Comparison of ENCODE assay signal across 24 cellular contexts in genomic region chr1:30526652-30527345, GRCh38.
DNase-seq lines count a peak whose midpoint lies in the region; ATAC-seq and TF ChIP-seq lines count a peak whose summit lies in the region.
"Had no signal": no experiment of that assay in that cellular context is flagged by ENCODE, and none has a peak within 500 bp of the region (broad histone marks: within the 10 kb centered on the region; RNA-seq: fewer than 3 reads in every experiment).

No MANE protein-coding gene starts in this region.

- H3K4me3 ChIP-seq in spleen, result no peak overlapping the region
- no peak overlapping the region for H3K4me3 ChIP-seq in lower lobe of right lung
- H3K4me3 ChIP-seq: BLaER1, dorsolateral prefrontal cortex, neural progenitor cell, uterus had no signal

- H3K27ac Mint-ChIP-seq in activated CD4-positive, alpha-beta T cell treated with anti-CD3 and anti-CD28 coated beads, Interleukin-2, amount 10 ng/mL, durations not matched to agents 7 days and 5 days, result no peak overlapping the region
- H3K27ac Mint-ChIP-seq: mesothelial cell of epicardium had no signal

- no peaks in the 10 kb centered on the region for H3K9me3 Mint-ChIP-seq in activated CD4-positive, alpha-beta T cell treated with anti-CD3 and anti-CD28 coated beads, Interleukin-2, amount 10 ng/mL, durations not matched to agents 7 days and 5 days
- H3K9me3 Mint-ChIP-seq: neural progenitor cell had no signal

- intact Hi-C loops in spleen (cut with DNase I; ENCODE audit: low total_unique reads), result no loop called here
- intact Hi-C loops in lower lobe of right lung (cut with DNase I), result no loop called here

- no peaks in the 10 kb centered on the region for H3K36me3 ChIP-seq in spleen
- H3K36me3 ChIP-seq in lower lobe of right lung, result no peaks in the 10 kb centered on the region
- H3K36me3 ChIP-seq: BLaER1, neural progenitor cell, uterus had no signal

- H3K27me3 ChIP-seq in spleen (replicated peaks in 1 of 7), result peaks cover 0 to 48% (median 0%) of the 10 kb centered on the region in 7 donors
- peaks cover 9% of the 10 kb centered on the region for H3K27me3 ChIP-seq in lower lobe of right lung (ENCODE audit: low read depth)
- H3K27me3 ChIP-seq: BLaER1, foreskin keratinocyte, neural progenitor cell, uterus had no signal

- peak; percentile 41 for DNase-seq in activated effector memory CD4-positive, alpha-beta T cell treated with anti-CD3 and anti-CD28 coated beads, Interleukin-2, amount 50 U/mL, for 16 hours
- no peak for DNase-seq in activated effector memory CD4-positive, alpha-beta T cell treated with Interleukin-2 at 50 U/mL for 16 hours
- DNase-seq in left lobe of liver (ENCODE audit: low spot score) (peak; percentile 24), spleen (peak; percentile 43), lower lobe of right lung (no peak), mucosa of gallbladder (ENCODE audit: low spot score) (no peak)
- no peak for DNase-seq in activated CD4-positive, alpha-beta T cell treated with anti-CD3 and anti-CD28 coated beads, Interleukin-2, amount 10 ng/mL, durations not matched to agents 7 days and 5 days
- DNase-seq: activated gamma-delta T cell treated with Interleukin-2 at 50 U/mL for 16 hours; erythroblast; hypothalamus; MV-4-11; NCI-H2029 treated with DMSO at 0.1 percent for 48 hours; NCI-H446 treated with DMSO at 0.1 percent for 48 hours; retina; stimulated activated CD4-positive, alpha-beta T cell treated with anti-CD3 and anti-CD28 coated beads, Interleukin-15, amount 100 ng/mL, for 24 hours; T1000 had no signal

- H3K9me3 ChIP-seq in spleen (no peaks in the 10 kb centered on the region), lower lobe of right lung (no peaks in the 10 kb centered on the region)
- H3K9me3 ChIP-seq: BLaER1, uterus had no signal

- TF ChIP-seq CTCF in VCaP (conservative IDR thresholded peaks at IDR 0.05), result no peak
- no peak for TF ChIP-seq CTCF in spleen (IDR thresholded peaks at IDR 0.05 in 8 of 11, conservative IDR thresholded peaks at IDR 0.05 in 3 of 11)
- TF ChIP-seq CTCF in lower lobe of right lung (IDR thresholded peaks at IDR 0.05), result no peak

- ATAC-seq in left lobe of liver (no peak), lower lobe of right lung (no peak)

- no peaks in the 10 kb centered on the region for H3K36me3 Mint-ChIP-seq in activated CD4-positive, alpha-beta T cell treated with anti-CD3 and anti-CD28 coated beads, Interleukin-2, amount 10 ng/mL, durations not matched to agents 7 days and 5 days (ENCODE audit: low read depth)
- H3K36me3 Mint-ChIP-seq: mesothelial cell of epicardium, neural progenitor cell had no signal

- no peaks in the 10 kb centered on the region for H3K4me1 Mint-ChIP-seq in activated CD4-positive, alpha-beta T cell treated with anti-CD3 and anti-CD28 coated beads, Interleukin-2, amount 10 ng/mL, durations not matched to agents 7 days and 5 days

- H3K27ac ChIP-seq in VCaP, result peak overlapping the region; percentile 35
- peak overlapping the region in 7 of 8 donors; percentile 55 to 79 (median 65) for H3K27ac ChIP-seq in spleen
- no peak overlapping the region for H3K27ac ChIP-seq in lower lobe of right lung
- H3K27ac ChIP-seq: BLaER1, dorsolateral prefrontal cortex, KMS-11, neural progenitor cell, uterus had no signal

- no peak for TF ChIP-seq POLR2A in spleen (IDR thresholded peaks at IDR 0.05)

- WGBS in spleen, 5 donors, result 41 to 49% (median 47%) methylated on average over 5 to 6 of the region's 6 CpGs

- POLR2A ChIA-PET in activated CD4-positive, alpha-beta T cell treated with anti-CD3 and anti-CD28 coated beads, Interleukin-2, amount 10 ng/mL, durations not matched to agents 7 days and 5 days (lab: Charles Lee), result no interaction called here

- CTCF ChIA-PET in activated CD4-positive, alpha-beta T cell treated with anti-CD3 and anti-CD28 coated beads, Interleukin-2, amount 10 ng/mL, durations not matched to agents 7 days and 5 days (lab: Charles Lee), result no interaction called here

- H3K4me1 ChIP-seq in spleen (peaks cover 0 to 20% (median 11%) of the 10 kb centered on the region in 6 donors), lower lobe of right lung (peaks cover 14% of the 10 kb centered on the region)
- H3K4me1 ChIP-seq: BLaER1, neural progenitor cell, uterus had no signal

- no peak overlapping the region for H3K4me3 Mint-ChIP-seq in activated CD4-positive, alpha-beta T cell treated with anti-CD3 and anti-CD28 coated beads, Interleukin-2, amount 10 ng/mL, durations not matched to agents 7 days and 5 days
- H3K4me3 Mint-ChIP-seq: mesothelial cell of epicardium, neural progenitor cell had no signal

- H3K27me3 Mint-ChIP-seq in activated CD4-positive, alpha-beta T cell treated with anti-CD3 and anti-CD28 coated beads, Interleukin-2, amount 10 ng/mL, durations not matched to agents 7 days and 5 days, result peaks cover 10% of the 10 kb centered on the region

Comparison
In these comparisons a context has a peak if more than half of its experiments do, and no peak if none do; other contexts are left out.
1. DNase-seq: peak in activated effector memory CD4-positive, alpha-beta T cell treated with anti-CD3 and anti-CD28 coated beads, Interleukin-2, amount 50 U/mL, for 16 hours (single experiment), left lobe of liver (single experiment) and spleen (single experiment); none in activated effector memory CD4-positive, alpha-beta T cell treated with Interleukin-2 at 50 U/mL for 16 hours (single experiment), activated CD4-positive, alpha-beta T cell treated with anti-CD3 and anti-CD28 coated beads, Interleukin-2, amount 10 ng/mL, durations not matched to agents 7 days and 5 days (single experiment), lower lobe of right lung (single experiment) and mucosa of gallbladder (single experiment).